Comparison of ENCODE assay signal across 8 cellular contexts in genomic region chr2:191155608-191156071, GRCh38. TPM values are rescaled to one million over a fixed set of nuclear protein-coding genes. Genes with fewer than 3 reads are reported as not detected.
A peak's percentile ranks its signal among the peaks of the same experiment; 100 is the strongest.
DNase-seq lines count a peak whose midpoint lies in the region; ATAC-seq, FAIRE-seq and TF ChIP-seq lines count a peak whose summit lies in the region.

No MANE protein-coding gene starts in this region.

- H3K36me3 ChIP-seq in OCI-LY7 (ENCODE audit: insufficient read depth, low read length) (no peaks in the 10 kb centered on the region), colonic mucosa (no peaks in the 10 kb centered on the region)

- H3K27ac Mint-ChIP-seq in natural killer cell: peak overlapping the region; percentile 2 to 59

- no peaks in the 10 kb centered on the region for H3K27me3 ChIP-seq in colonic mucosa

- no peaks in the 10 kb centered on the region for H3K27me3 Mint-ChIP-seq in natural killer cell (ENCODE audit: low read depth in 2 of 2)

- POLR2A ChIA-PET in OCI-LY7 (lab: Charles Lee): interaction anchor here (1.1 to 2.0 kb wide), 2 partner anchors 101 to 104 kb away, joined by 3 to 5 read pairs; no protein-coding TSS in a partner anchor

- no peaks in the 10 kb centered on the region for H3K9me2 ChIP-seq in OCI-LY7 (ENCODE audit: insufficient read depth, low read length)

- ATAC-seq in HG03342 (IDR thresholded peaks at IDR 0.05; ENCODE audit: unreplicated experiment) (peak; percentile 48), natural killer cell (peak; percentile 16 to 39 (median 16)), HG03565 (IDR thresholded peaks at IDR 0.05; ENCODE audit: unreplicated experiment) (no peak)

- peak; percentile 90 for TF ChIP-seq CTCF in AG10803 (conservative IDR thresholded peaks at IDR 0.05; ENCODE audit: low read length)
- TF ChIP-seq CTCF in OCI-LY7 (conservative IDR thresholded peaks at IDR 0.05; ENCODE audit: low read length): peak; percentile 78
- peak; percentile 61 for TF ChIP-seq CTCF in colonic mucosa (IDR thresholded peaks at IDR 0.05)
- TF ChIP-seq CTCF in natural killer cell (IDR thresholded peaks at IDR 0.05): peak; percentile 73

- no peak overlapping the region for H3K9ac ChIP-seq in colonic mucosa (ENCODE audit: low read depth in 2 of 2, low read length in 2 of 2)

- no peaks in the 10 kb centered on the region for H3K9me3 Mint-ChIP-seq in natural killer cell

- no peaks in the 10 kb centered on the region for H3K79me2 ChIP-seq in OCI-LY7 (ENCODE audit: insufficient read depth, low read depth, low read length)

- peaks cover 43 to 48% of the 10 kb centered on the region in 2 donors for H3K4me1 Mint-ChIP-seq in natural killer cell

- H3K4me3 ChIP-seq in AG10803 (ENCODE audit: low read length): no peak overlapping the region
- no peak overlapping the region for H3K4me3 ChIP-seq in OCI-LY7 (ENCODE audit: low read depth, low read length, poor library complexity, severe bottlenecking)
- H3K4me3 ChIP-seq in colonic mucosa: no peak overlapping the region

- DNase-seq in AG10803 (ENCODE audit: low read depth) (peak; percentile 73), GM12892 (ENCODE audit: insufficient read length) (no peak), OCI-LY7 (ENCODE audit: low spot score) (peak; percentile 24), colonic mucosa (no peak), natural killer cell (no peak), occipital lobe (lab: John Stamatoyannopoulos, UW) (no peak)

- no peaks in the 10 kb centered on the region for H3K36me3 Mint-ChIP-seq in natural killer cell

- TF ChIP-seq POLR2A in GM12892 (IDR thresholded peaks at IDR 0.05; ENCODE audit: low read depth, low read length): no peak

- H3K4me3 Mint-ChIP-seq in natural killer cell: no peak overlapping the region

- H3K4me1 ChIP-seq in OCI-LY7 (ENCODE audit: insufficient read depth, low read length, poor library complexity, severe bottlenecking): no peaks in the 10 kb centered on the region
- H3K4me1 ChIP-seq in colonic mucosa: no peaks in the 10 kb centered on the region

- H3K27ac ChIP-seq in OCI-LY7 (ENCODE audit: low read depth, low read length, poor library complexity, severe bottlenecking) (no peak overlapping the region), colonic mucosa (no peak overlapping the region)

- CTCF ChIA-PET in OCI-LY7 (lab: Charles Lee; ENCODE audit: unreplicated experiment): interaction anchor here (1.4 kb wide), 1 partner anchor 103 kb away, joined by 7 read pairs; no protein-coding TSS in a partner anchor

- FAIRE-seq in GM12892 (lab: Jason Lieb, UNC): peak; percentile 92

- no TSS peak for BruUV-seq in OCI-LY7 (replicated peaks; lab: Mats Ljungman, UMichigan)

- H3K9me3 ChIP-seq in OCI-LY7 (ENCODE audit: low read length) (no peaks in the 10 kb centered on the region), colonic mucosa (no peaks in the 10 kb centered on the region)

- intact Hi-C loops in OCI-LY7 (cut with micrococcal nuclease; ENCODE audit: unreplicated experiment): loop anchor here (1.0 to 10.0 kb wide), 3 partner anchors 103 to 375 kb away; no protein-coding TSS in a partner anchor
- intact Hi-C loops in colonic mucosa (cut with DNase I): loop anchor here (5.0 kb wide), 1 partner anchor 103 kb away; no protein-coding TSS in a partner anchor
- intact Hi-C loops in natural killer cell (cut with micrococcal nuclease): loop anchor here (1.0 kb wide), 2 partner anchors 103 to 159 kb away; no protein-coding TSS in a partner anchor

- no peak overlapping the region for H3K4me2 ChIP-seq in OCI-LY7 (ENCODE audit: low read length)

- H4K20me1 ChIP-seq in OCI-LY7 (ENCODE audit: insufficient read depth, low read length): no peaks in the 10 kb centered on the region

- no peak overlapping the region for H2AFZ ChIP-seq in OCI-LY7 (ENCODE audit: low read length)

RNA-seq across cellular contexts. Expression of gene STAT4, which starts 4.8 kb away (rescaled TPM):
- polyA plus RNA-seq in GM12892 (2012; ENCODE audit: missing spikeins): 0.34 TPM
- not detected in 2 replicates for total RNA-seq in OCI-LY7 (2014; rRNA removed; shearing (Covaris generic))
- total RNA-seq in OCI-LY7 (2022) (not detected in 2 replicates), colonic mucosa (1 to 10 TPM; 2.0 to 2.1 TPM), natural killer cell (100 to 1,000 TPM; 264 to 339 (median 304) TPM), occipital lobe (1.2 TPM)

Comparison
In these comparisons a context has a peak if more than half of its experiments do, and no peak if none do; other contexts are left out.
1. DNase-seq: peak in AG10803 (single experiment) and OCI-LY7 (single experiment); none in GM12892 (single experiment), colonic mucosa (single experiment), natural killer cell (single experiment) and occipital lobe (single experiment).
2. RNA of gene STAT4, which starts 4.8 kb away (total RNA-seq): 264 to 339 TPM in natural killer cell; 2.0 to 2.1 TPM in colonic mucosa, 1.2 TPM in occipital lobe (single experiment) and not detected in OCI-LY7; every median in the first group is over 10 times any median in the second.
3. Peak in every context shown above with its lines, with median percentiles within 50 percentile points of each other: CTCF ChIP-seq.